13 cellular contexts compared by ENCODE assay signal in genomic region chr9:109317979-109318671, GRCh38. TPM values are rescaled to one million over a fixed set of nuclear protein-coding genes. Genes with fewer than 3 reads are reported as not detected.
DNase-seq lines count a peak whose midpoint lies in the region; ATAC-seq, FAIRE-seq and TF ChIP-seq lines count a peak whose summit lies in the region.
"Had no signal": no experiment of that assay in that cellular context is flagged by ENCODE, and none has a peak within 500 bp of the region (broad histone marks: within the 10 kb centered on the region; RNA-seq: fewer than 3 reads in every experiment).

No MANE protein-coding gene starts in this region.

- H3K27me3 Mint-ChIP-seq in WTC11 (ENCODE audit: low read depth), result peaks cover 12% of the 10 kb centered on the region

- no peaks in the 10 kb centered on the region for H3K36me3 Mint-ChIP-seq in WTC11

- no peak overlapping the region for H3K4me3 ChIP-seq in A549
- peak overlapping the region; percentile 67 for H3K4me3 ChIP-seq in HAP-1

- ATAC-seq in A549 (no peak), WTC11 (peak; percentile 51), GM18520 (IDR thresholded peaks at IDR 0.05; ENCODE audit: unreplicated experiment) (no peak), left lobe of liver (no peak)
- ATAC-seq: activated CD8-positive, alpha-beta T cell treated with anti-CD3 and anti-CD28 coated beads for 36 hours had no signal

- no peaks in the 10 kb centered on the region for H3K36me3 ChIP-seq in HAP-1 (replicated peaks)
- H3K36me3 ChIP-seq: BLaER1 treated with 17β-estradiol and CSF1 and Interleukin-3, amounts not matched to agents 10 nM and 100 nM; esophagus muscularis mucosa had no signal

- POLR2A ChIA-PET in A549 (lab: Yijun Ruan, JAX), result interaction anchor here (1.0 kb wide), 1 partner anchor 9 kb away, joined by 4 read pairs; no protein-coding TSS in a partner anchor
- POLR2A ChIA-PET in WTC11 (lab: Charles Lee), result interaction anchor here (0.6 to 1.4 kb wide), 2 partner anchors 34 to 58 kb away, joined by 3 read pairs; no protein-coding TSS in a partner anchor

- H3K27ac Mint-ChIP-seq in WTC11, result peak overlapping the region; percentile 99
- H3K27ac Mint-ChIP-seq: activated CD8-positive, alpha-beta T cell treated with anti-CD3 and anti-CD28 coated beads for 36 hours had no signal

- TF ChIP-seq EP300 in A549 (IDR thresholded peaks at IDR 0.05), result no peak

- no peak for DNase-seq in A549 (ENCODE audit: low read depth in 1 of 2, low spot score in 1 of 2)
- peak; percentile 52 to 61 for DNase-seq in HAP-1 (ENCODE audit: low spot score in 2 of 2)
- peak; percentile 53 for DNase-seq in WTC11 (ENCODE audit: low spot score)
- DNase-seq in islet precursor cell, result peak; percentile 63
- DNase-seq in NOMO-1 treated with DMSO at 0.1 percent for 48 hours (lab: John Stamatoyannopoulos, UW; ENCODE audit: unreplicated experiment), result no peak
- no peak for DNase-seq in 8988T
- no peak for DNase-seq in left lobe of liver (ENCODE audit: low spot score)
- DNase-seq: activated CD8-positive, alpha-beta T cell treated with anti-CD3 and anti-CD28 coated beads for 36 hours; amniotic stem cell; NCI-H1436 had no signal

- H3K4me3 Mint-ChIP-seq in WTC11, result peak overlapping the region; percentile 78
- H3K4me3 Mint-ChIP-seq: activated CD8-positive, alpha-beta T cell treated with anti-CD3 and anti-CD28 coated beads for 36 hours had no signal

- H3K4me1 ChIP-seq in A549 (peaks cover 68% of the 10 kb centered on the region), HAP-1 (peaks cover 33% of the 10 kb centered on the region)

- in situ Hi-C loops in HAP-1 (cut with MboI; ENCODE audit: low sequenced_read_pairs), result loop anchor here (5.0 to 10.0 kb wide), 2 partner anchors 126 to 213 kb away; no protein-coding TSS in a partner anchor

- TF ChIP-seq POLR2A in A549 (IDR thresholded peaks at IDR 0.05; ENCODE audit: low read length), result no peak

- TF ChIP-seq RAD21 in A549 (conservative IDR thresholded peaks at IDR 0.05 in 1 of 2, IDR thresholded peaks at IDR 0.05 in 1 of 2), result no peak

- H3K27ac ChIP-seq in A549, result peak overlapping the region; percentile 84 to 93; a peak in 4 of 6 replicates
- H3K27ac ChIP-seq: BLaER1 treated with 17β-estradiol and CSF1 and Interleukin-3, amounts not matched to agents 10 nM and 100 nM; esophagus muscularis mucosa had no signal

- H3K9me3 ChIP-seq in A549 (no peaks in the 10 kb centered on the region), HAP-1 (no peaks in the 10 kb centered on the region; the same call in 1 of the 2 replicates)
- H3K9me3 ChIP-seq: BLaER1 treated with 17β-estradiol and CSF1 and Interleukin-3, amounts not matched to agents 10 nM and 100 nM; esophagus muscularis mucosa had no signal

- CTCF ChIA-PET in A549 (lab: Yijun Ruan, JAX) (interaction anchor here (0.6 to 6.2 kb wide), 16 partner anchors 9 to 429 kb away, joined by 3 to 58 read pairs (median 3); no protein-coding TSS in a partner anchor), WTC11 (lab: Charles Lee) (interaction anchor here (0.9 to 3.7 kb wide), 14 partner anchors 9 to 152 kb away, joined by 3 to 19 read pairs (median 5); no protein-coding TSS in a partner anchor)

- no peak for FAIRE-seq in A549 (lab: Jason Lieb, UNC)

- H3K27me3 ChIP-seq in HAP-1 (ENCODE audit: low read depth), result no peaks in the 10 kb centered on the region

- 76% methylated on average over 13 of the region's 13 CpGs for WGBS in A549 (ENCODE audit: missing lambda C conversion rate)

- H3K4me2 ChIP-seq in A549, result peak overlapping the region; percentile 93

- TF ChIP-seq CTCF in A549 (IDR thresholded peaks at IDR 0.05), result no peak
- no peak for TF ChIP-seq CTCF in WTC11 (IDR thresholded peaks at IDR 0.05)

- no peaks in the 10 kb centered on the region for H3K9me3 Mint-ChIP-seq in WTC11
- H3K9me3 Mint-ChIP-seq: activated CD8-positive, alpha-beta T cell treated with anti-CD3 and anti-CD28 coated beads for 36 hours had no signal

- peaks cover 61% of the 10 kb centered on the region for H3K4me1 Mint-ChIP-seq in WTC11

TF ChIP-seq in A549, 52 proteins besides CTCF, POLR2A, EP300 and RAD21:
- TF ChIP-seq NPAS2 (CRISPR knock-in tag; IDR thresholded peaks at IDR 0.05; ENCODE audit: borderline replicate concordance), result no peak
- TF ChIP-seq NFE2L2 (conservative IDR thresholded peaks at IDR 0.05; ENCODE audit: low read length), result no peak
- no peak for TF ChIP-seq BHLHE40 (IDR thresholded peaks at IDR 0.05; ENCODE audit: low read depth, low read length)
- no peak for TF ChIP-seq ZSCAN20 (CRISPR knock-in tag; IDR thresholded peaks at IDR 0.05)

TF ChIP-seq in WTC11, 78 proteins besides CTCF, POLR2A, EP300 and RAD21 (continues in another document):
- TF ChIP-seq USF2 (CRISPR knock-in tag; IDR thresholded peaks at IDR 0.05), result peak; percentile 71
- TF ChIP-seq ZBTB21 (CRISPR knock-in tag; IDR thresholded peaks at IDR 0.05; ENCODE audit: borderline replicate concordance), result no peak
- TF ChIP-seq NR2C2 (CRISPR knock-in tag; IDR thresholded peaks at IDR 0.05), result no peak
- TF ChIP-seq USF1 (CRISPR knock-in tag; IDR thresholded peaks at IDR 0.05), result peak; percentile 56
- TF ChIP-seq NFYB (CRISPR knock-in tag; conservative IDR thresholded peaks at IDR 0.05; ENCODE audit: low read depth), result no peak
- no peak for TF ChIP-seq MXD4 (CRISPR knock-in tag; IDR thresholded peaks at IDR 0.05; ENCODE audit: borderline replicate concordance)
- TF ChIP-seq CDX4 (CRISPR knock-in tag; IDR thresholded peaks at IDR 0.05; ENCODE audit: borderline replicate concordance), result no peak
- TF ChIP-seq ZBTB43 (CRISPR knock-in tag; IDR thresholded peaks at IDR 0.05), result peak; percentile 82; the same call in 1 of the 2 replicates
- TF ChIP-seq JUN (CRISPR knock-in tag; IDR thresholded peaks at IDR 0.05), result no peak
- TF ChIP-seq PRDM15 (CRISPR knock-in tag; IDR thresholded peaks at IDR 0.05), result no peak
- TF ChIP-seq ZNF416 (CRISPR knock-in tag; IDR thresholded peaks at IDR 0.05), result no peak
- no peak for TF ChIP-seq IRF2 (CRISPR knock-in tag; IDR thresholded peaks at IDR 0.05; ENCODE audit: borderline replicate concordance, low read depth)

RNA-seq across cellular contexts. Expression of gene EPB41L4B, which starts 2.7 kb away (rescaled TPM):
- polyA plus RNA-seq in A549 (2011; rRNA removed) (18.6 and 22.0 TPM in 2 replicates), A549 (2017; fragmentation: RNase III; extraction: RNeasy Plus Mini Kit Qiagen cat#74134 plus additional on column Dnase treatment) (7.9 to 8.0 TPM (median 7.9 TPM) in 3 replicates)
- polyA plus RNA-seq in A549 (2012; cell fraction: cytosol; rRNA removed), result 4.2 and 5.0 TPM in 2 replicates
- 2.2 and 3.2 TPM in 2 replicates for polyA plus RNA-seq in A549 (2012; cell fraction: nucleus; rRNA removed)
- polyA minus RNA-seq in A549 (2011; rRNA and poly(A)+ RNA removed), result 14.0 and 14.7 TPM in 2 replicates
- total RNA-seq in WTC11 (2021) (20.0 to 21.8 TPM (median 21.7 TPM) in 3 replicates), left lobe of liver (51.4 TPM)

Comparison
In these comparisons a context has a peak if more than half of its experiments do, and no peak if none do; other contexts are left out.
1. DNase-seq: peak in HAP-1 (2 of 2), WTC11 (single experiment) and islet precursor cell (single experiment); none in A549 (0 of 2), NOMO-1 treated with DMSO at 0.1 percent for 48 hours (single experiment), 8988T (single experiment) and left lobe of liver (single experiment).
2. Of the 8 proteins assayed by ChIP-seq in both WTC11 and A549: peak only in WTC11: USF2; only in A549: none; in both: none; in neither: 7.